Comparison of ENCODE assay signal across 1 cellular context in the genomic region with DNA sequence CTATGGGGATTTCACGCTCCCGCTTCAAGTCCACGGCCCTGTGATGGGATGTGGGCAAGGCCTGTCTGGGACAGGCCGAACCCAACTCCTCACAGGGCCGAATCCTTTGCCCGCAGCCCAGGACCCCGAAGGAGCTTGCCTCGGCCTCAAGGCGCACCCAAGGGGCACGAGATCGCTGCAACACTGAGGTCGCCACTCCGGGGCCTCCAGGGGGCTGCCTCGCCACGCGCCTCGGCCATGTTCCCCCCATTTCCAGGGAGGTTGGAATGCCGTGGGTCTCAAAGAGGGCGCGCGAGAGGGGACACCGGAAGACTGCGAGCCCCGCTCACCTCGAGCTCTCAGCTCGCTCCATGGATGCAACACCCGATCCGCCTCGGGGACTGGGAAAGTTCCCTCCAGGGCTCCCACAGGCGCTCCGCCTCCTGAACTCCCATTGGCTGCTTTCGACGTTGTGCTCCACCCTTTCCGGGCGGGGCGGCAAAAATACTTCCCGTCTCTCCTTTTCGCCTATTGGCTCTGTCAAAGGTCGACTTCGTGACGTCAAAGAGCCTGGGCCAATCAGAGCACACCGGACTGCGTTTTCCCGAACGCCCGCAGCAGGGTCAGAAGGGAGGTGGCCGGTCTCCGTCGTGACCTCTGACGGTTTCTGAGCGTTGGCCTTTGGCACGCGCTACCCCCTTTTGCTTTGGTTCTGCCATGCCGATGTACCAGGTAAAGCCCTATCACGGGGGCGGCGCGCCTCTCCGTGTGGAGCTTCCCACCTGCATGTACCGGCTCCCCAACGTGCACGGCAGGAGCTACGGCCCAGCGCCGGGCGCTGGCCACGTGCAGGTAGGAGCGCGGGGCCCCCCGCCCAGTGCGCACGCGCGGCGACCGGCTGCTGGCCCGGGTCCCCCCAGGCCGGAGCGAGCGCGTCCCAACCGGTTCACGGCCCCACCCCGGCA.
A peak's percentile ranks its signal among the peaks of the same experiment; 100 is the strongest.
TF ChIP-seq lines count a peak whose summit lies in the region.

A gene (plus strand): TSS at position 605 of the 944 bp plus-strand sequence. CDS start 92 bp downstream, at position 697.
A gene with protein sequence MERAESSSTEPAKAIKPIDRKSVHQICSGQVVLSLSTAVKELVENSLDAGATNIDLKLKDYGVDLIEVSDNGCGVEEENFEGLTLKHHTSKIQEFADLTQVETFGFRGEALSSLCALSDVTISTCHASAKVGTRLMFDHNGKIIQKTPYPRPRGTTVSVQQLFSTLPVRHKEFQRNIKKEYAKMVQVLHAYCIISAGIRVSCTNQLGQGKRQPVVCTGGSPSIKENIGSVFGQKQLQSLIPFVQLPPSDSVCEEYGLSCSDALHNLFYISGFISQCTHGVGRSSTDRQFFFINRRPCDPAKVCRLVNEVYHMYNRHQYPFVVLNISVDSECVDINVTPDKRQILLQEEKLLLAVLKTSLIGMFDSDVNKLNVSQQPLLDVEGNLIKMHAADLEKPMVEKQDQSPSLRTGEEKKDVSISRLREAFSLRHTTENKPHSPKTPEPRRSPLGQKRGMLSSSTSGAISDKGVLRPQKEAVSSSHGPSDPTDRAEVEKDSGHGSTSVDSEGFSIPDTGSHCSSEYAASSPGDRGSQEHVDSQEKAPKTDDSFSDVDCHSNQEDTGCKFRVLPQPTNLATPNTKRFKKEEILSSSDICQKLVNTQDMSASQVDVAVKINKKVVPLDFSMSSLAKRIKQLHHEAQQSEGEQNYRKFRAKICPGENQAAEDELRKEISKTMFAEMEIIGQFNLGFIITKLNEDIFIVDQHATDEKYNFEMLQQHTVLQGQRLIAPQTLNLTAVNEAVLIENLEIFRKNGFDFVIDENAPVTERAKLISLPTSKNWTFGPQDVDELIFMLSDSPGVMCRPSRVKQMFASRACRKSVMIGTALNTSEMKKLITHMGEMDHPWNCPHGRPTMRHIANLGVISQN (minus strand): TSS at position 382 of the 944 bp plus-strand sequence. CDS start 30 bp downstream, at position 352.

TF ChIP-seq in WTC11, 78 proteins besides CTCF, POLR2A, EP300 and RAD21 (continued from another document and continues in another):
- TF ChIP-seq, protein P1, sequence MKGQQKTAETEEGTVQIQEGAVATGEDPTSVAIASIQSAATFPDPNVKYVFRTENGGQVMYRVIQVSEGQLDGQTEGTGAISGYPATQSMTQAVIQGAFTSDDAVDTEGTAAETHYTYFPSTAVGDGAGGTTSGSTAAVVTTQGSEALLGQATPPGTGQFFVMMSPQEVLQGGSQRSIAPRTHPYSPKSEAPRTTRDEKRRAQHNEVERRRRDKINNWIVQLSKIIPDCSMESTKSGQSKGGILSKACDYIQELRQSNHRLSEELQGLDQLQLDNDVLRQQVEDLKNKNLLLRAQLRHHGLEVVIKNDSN (CRISPR knock-in tag; IDR thresholded peaks at IDR 0.05), result peak; percentile 80
- TF ChIP-seq ZNF317 (CRISPR knock-in tag; IDR thresholded peaks at IDR 0.05; ENCODE audit: borderline replicate concordance, low read depth), result 0 out of 2 replicates have a peak, but pooled peaks have one; percentile 32
- TF ChIP-seq, protein P2, sequence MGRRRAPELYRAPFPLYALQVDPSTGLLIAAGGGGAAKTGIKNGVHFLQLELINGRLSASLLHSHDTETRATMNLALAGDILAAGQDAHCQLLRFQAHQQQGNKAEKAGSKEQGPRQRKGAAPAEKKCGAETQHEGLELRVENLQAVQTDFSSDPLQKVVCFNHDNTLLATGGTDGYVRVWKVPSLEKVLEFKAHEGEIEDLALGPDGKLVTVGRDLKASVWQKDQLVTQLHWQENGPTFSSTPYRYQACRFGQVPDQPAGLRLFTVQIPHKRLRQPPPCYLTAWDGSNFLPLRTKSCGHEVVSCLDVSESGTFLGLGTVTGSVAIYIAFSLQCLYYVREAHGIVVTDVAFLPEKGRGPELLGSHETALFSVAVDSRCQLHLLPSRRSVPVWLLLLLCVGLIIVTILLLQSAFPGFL (CRISPR knock-in tag; IDR thresholded peaks at IDR 0.05; ENCODE audit: borderline replicate concordance), result peak; percentile 49; the same call in 1 of the 2 replicates
- TF ChIP-seq, protein P3, sequence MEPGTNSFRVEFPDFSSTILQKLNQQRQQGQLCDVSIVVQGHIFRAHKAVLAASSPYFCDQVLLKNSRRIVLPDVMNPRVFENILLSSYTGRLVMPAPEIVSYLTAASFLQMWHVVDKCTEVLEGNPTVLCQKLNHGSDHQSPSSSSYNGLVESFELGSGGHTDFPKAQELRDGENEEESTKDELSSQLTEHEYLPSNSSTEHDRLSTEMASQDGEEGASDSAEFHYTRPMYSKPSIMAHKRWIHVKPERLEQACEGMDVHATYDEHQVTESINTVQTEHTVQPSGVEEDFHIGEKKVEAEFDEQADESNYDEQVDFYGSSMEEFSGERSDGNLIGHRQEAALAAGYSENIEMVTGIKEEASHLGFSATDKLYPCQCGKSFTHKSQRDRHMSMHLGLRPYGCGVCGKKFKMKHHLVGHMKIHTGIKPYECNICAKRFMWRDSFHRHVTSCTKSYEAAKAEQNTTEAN (CRISPR knock-in tag; IDR thresholded peaks at IDR 0.05), result no peak; the same call in none of the 2 replicates
- TF ChIP-seq RELA (CRISPR knock-in tag; IDR thresholded peaks at IDR 0.05; ENCODE audit: borderline replicate concordance), result peak; percentile 78
- TF ChIP-seq, protein P4, sequence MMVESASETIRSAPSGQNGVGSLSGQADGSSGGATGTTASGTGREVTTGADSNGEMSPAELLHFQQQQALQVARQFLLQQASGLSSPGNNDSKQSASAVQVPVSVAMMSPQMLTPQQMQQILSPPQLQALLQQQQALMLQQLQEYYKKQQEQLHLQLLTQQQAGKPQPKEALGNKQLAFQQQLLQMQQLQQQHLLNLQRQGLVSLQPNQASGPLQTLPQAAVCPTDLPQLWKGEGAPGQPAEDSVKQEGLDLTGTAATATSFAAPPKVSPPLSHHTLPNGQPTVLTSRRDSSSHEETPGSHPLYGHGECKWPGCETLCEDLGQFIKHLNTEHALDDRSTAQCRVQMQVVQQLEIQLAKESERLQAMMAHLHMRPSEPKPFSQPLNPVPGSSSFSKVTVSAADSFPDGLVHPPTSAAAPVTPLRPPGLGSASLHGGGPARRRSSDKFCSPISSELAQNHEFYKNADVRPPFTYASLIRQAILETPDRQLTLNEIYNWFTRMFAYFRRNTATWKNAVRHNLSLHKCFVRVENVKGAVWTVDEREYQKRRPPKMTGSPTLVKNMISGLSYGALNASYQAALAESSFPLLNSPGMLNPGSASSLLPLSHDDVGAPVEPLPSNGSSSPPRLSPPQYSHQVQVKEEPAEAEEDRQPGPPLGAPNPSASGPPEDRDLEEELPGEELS (CRISPR knock-in tag; IDR thresholded peaks at IDR 0.05), result peak; percentile 95
- TF ChIP-seq TEAD4 (CRISPR knock-in tag; IDR thresholded peaks at IDR 0.05), result 0 out of 2 replicates have a peak, but pooled peaks have one; percentile 44
- TF ChIP-seq, protein P5, sequence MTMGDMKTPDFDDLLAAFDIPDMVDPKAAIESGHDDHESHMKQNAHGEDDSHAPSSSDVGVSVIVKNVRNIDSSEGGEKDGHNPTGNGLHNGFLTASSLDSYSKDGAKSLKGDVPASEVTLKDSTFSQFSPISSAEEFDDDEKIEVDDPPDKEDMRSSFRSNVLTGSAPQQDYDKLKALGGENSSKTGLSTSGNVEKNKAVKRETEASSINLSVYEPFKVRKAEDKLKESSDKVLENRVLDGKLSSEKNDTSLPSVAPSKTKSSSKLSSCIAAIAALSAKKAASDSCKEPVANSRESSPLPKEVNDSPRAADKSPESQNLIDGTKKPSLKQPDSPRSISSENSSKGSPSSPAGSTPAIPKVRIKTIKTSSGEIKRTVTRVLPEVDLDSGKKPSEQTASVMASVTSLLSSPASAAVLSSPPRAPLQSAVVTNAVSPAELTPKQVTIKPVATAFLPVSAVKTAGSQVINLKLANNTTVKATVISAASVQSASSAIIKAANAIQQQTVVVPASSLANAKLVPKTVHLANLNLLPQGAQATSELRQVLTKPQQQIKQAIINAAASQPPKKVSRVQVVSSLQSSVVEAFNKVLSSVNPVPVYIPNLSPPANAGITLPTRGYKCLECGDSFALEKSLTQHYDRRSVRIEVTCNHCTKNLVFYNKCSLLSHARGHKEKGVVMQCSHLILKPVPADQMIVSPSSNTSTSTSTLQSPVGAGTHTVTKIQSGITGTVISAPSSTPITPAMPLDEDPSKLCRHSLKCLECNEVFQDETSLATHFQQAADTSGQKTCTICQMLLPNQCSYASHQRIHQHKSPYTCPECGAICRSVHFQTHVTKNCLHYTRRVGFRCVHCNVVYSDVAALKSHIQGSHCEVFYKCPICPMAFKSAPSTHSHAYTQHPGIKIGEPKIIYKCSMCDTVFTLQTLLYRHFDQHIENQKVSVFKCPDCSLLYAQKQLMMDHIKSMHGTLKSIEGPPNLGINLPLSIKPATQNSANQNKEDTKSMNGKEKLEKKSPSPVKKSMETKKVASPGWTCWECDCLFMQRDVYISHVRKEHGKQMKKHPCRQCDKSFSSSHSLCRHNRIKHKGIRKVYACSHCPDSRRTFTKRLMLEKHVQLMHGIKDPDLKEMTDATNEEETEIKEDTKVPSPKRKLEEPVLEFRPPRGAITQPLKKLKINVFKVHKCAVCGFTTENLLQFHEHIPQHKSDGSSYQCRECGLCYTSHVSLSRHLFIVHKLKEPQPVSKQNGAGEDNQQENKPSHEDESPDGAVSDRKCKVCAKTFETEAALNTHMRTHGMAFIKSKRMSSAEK (CRISPR knock-in tag; IDR thresholded peaks at IDR 0.05; ENCODE audit: borderline replicate concordance), result 0 out of 2 replicates have a peak, but pooled peaks have one; percentile 48
- peak; percentile 84; the same call in 1 of the 2 replicates for TF ChIP-seq ZNF138 (CRISPR knock-in tag; conservative IDR thresholded peaks at IDR 0.05)
- TF ChIP-seq, protein P6, sequence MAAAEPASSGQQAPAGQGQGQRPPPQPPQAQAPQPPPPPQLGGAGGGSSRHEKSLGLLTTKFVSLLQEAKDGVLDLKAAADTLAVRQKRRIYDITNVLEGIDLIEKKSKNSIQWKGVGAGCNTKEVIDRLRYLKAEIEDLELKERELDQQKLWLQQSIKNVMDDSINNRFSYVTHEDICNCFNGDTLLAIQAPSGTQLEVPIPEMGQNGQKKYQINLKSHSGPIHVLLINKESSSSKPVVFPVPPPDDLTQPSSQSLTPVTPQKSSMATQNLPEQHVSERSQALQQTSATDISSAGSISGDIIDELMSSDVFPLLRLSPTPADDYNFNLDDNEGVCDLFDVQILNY (CRISPR knock-in tag; IDR thresholded peaks at IDR 0.05), result peak; percentile 66
- TF ChIP-seq, protein P7, sequence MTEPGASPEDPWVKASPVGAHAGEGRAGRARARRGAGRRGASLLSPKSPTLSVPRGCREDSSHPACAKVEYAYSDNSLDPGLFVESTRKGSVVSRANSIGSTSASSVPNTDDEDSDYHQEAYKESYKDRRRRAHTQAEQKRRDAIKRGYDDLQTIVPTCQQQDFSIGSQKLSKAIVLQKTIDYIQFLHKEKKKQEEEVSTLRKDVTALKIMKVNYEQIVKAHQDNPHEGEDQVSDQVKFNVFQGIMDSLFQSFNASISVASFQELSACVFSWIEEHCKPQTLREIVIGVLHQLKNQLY (CRISPR knock-in tag; IDR thresholded peaks at IDR 0.05), result 0 out of 2 replicates have a peak, but pooled peaks have one; percentile 15
- TF ChIP-seq, protein P8, sequence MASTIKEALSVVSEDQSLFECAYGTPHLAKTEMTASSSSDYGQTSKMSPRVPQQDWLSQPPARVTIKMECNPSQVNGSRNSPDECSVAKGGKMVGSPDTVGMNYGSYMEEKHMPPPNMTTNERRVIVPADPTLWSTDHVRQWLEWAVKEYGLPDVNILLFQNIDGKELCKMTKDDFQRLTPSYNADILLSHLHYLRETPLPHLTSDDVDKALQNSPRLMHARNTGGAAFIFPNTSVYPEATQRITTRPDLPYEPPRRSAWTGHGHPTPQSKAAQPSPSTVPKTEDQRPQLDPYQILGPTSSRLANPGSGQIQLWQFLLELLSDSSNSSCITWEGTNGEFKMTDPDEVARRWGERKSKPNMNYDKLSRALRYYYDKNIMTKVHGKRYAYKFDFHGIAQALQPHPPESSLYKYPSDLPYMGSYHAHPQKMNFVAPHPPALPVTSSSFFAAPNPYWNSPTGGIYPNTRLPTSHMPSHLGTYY (CRISPR knock-in tag; IDR thresholded peaks at IDR 0.05), result no peak
- TF ChIP-seq, protein P9, sequence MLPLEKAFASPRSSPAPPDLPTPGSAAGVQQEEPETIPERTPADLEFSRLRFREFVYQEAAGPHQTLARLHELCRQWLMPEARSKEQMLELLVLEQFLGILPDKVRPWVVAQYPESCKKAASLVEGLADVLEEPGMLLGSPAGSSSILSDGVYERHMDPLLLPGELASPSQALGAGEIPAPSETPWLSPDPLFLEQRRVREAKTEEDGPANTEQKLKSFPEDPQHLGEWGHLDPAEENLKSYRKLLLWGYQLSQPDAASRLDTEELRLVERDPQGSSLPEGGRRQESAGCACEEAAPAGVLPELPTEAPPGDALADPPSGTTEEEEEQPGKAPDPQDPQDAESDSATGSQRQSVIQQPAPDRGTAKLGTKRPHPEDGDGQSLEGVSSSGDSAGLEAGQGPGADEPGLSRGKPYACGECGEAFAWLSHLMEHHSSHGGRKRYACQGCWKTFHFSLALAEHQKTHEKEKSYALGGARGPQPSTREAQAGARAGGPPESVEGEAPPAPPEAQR (CRISPR knock-in tag; IDR thresholded peaks at IDR 0.05), result no peak
- peak; percentile 19 for TF ChIP-seq SMAD4 (CRISPR knock-in tag; IDR thresholded peaks at IDR 0.05)
- peak; percentile 95 for TF ChIP-seq ETV6 (CRISPR knock-in tag; IDR thresholded peaks at IDR 0.05)
- TF ChIP-seq, protein P10, sequence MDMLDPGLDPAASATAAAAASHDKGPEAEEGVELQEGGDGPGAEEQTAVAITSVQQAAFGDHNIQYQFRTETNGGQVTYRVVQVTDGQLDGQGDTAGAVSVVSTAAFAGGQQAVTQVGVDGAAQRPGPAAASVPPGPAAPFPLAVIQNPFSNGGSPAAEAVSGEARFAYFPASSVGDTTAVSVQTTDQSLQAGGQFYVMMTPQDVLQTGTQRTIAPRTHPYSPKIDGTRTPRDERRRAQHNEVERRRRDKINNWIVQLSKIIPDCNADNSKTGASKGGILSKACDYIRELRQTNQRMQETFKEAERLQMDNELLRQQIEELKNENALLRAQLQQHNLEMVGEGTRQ (CRISPR knock-in tag; IDR thresholded peaks at IDR 0.05), result peak; percentile 84
- peak; percentile 85 for TF ChIP-seq FOXK1 (CRISPR knock-in tag; IDR thresholded peaks at IDR 0.05)
- no peak for TF ChIP-seq MXD4 (CRISPR knock-in tag; IDR thresholded peaks at IDR 0.05; ENCODE audit: borderline replicate concordance)
- TF ChIP-seq SP1 (CRISPR knock-in tag; conservative IDR thresholded peaks at IDR 0.05), result peak; percentile 91
- peak; percentile 89; the same call in 1 of the 2 replicates for TF ChIP-seq TCF7 (CRISPR knock-in tag; IDR thresholded peaks at IDR 0.05; ENCODE audit: low read depth)
- peak; percentile 45; the same call in 1 of the 2 replicates for TF ChIP-seq KAT7 (CRISPR knock-in tag; IDR thresholded peaks at IDR 0.05; ENCODE audit: borderline replicate concordance)
- TF ChIP-seq MYBL2 (CRISPR knock-in tag; IDR thresholded peaks at IDR 0.05), result peak; percentile 95
